Comparison of ENCODE assay signal across 9 cellular contexts in the genomic region with DNA sequence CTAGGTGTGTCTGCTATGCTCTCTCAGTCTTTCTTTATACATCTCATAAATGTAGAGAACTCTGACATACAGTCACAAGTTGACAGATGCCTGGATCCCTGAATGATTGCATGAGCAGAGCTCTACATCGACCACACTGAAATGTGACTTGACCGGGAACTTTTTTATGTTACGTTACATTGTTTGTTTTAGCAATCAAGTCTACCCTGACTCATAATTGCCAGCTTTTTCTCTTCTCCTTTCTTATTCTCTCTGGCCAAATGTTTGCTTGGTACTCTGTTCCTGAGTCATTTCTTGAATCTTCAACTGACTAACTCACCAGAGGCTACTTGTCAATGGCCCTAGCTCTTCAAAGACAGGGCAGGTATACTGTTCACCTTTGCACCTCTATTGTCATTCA.
DNase-seq lines count a peak whose midpoint lies in the region; ATAC-seq and TF ChIP-seq lines count a peak whose summit lies in the region.
"Had no signal": no experiment of that assay in that cellular context is flagged by ENCODE, and none has a peak within 500 bp of the region (broad histone marks: within the 10 kb centered on the region; RNA-seq: fewer than 3 reads in every experiment).

No MANE protein-coding gene starts in this region.

- H3K4me3 ChIP-seq in GM06990 (replicated peaks; ENCODE audit: low read depth, low read length) (no peak overlapping the region), mammary epithelial cell (replicated peaks in 1 of 3; ENCODE audit: insufficient read depth in 1 of 3, low read depth in 2 of 3, low read length in 3 of 3) (no peak overlapping the region), H7 (ENCODE audit: insufficient read depth, low read depth, low read length) (no peak overlapping the region)

- peaks cover 7% of the 10 kb centered on the region for H3K4me1 ChIP-seq in mammary epithelial cell (ENCODE audit: insufficient read depth, low read length)

- intact Hi-C loops in mammary epithelial cell (cut with micrococcal nuclease) = no loop called here

- H3K79me2 ChIP-seq in mammary epithelial cell (ENCODE audit: insufficient read depth, low read length) = no peaks in the 10 kb centered on the region

- DNase-seq in GM06990 (ENCODE audit: extremely low read depth, insufficient read length) = peak; percentile 57
- peak; percentile 78 for DNase-seq in mammary epithelial cell
- DNase-seq in cerebellar cortex (ENCODE audit: low spot score) = no peak
- DNase-seq in H7 = no peak
- DNase-seq in DMS79 treated with DMSO at 0.1 percent for 48 hours (lab: John Stamatoyannopoulos, UW) = no peak
- no peak for DNase-seq in NCI-H748 (lab: John Stamatoyannopoulos, UW; ENCODE audit: unreplicated experiment)

- no peaks in the 10 kb centered on the region for H3K36me3 ChIP-seq in GM06990 (ENCODE audit: control insufficient read depth, insufficient read depth, low read length)
- no peaks in the 10 kb centered on the region for H3K36me3 ChIP-seq in mammary epithelial cell (ENCODE audit: insufficient read depth, low read length)
- H3K36me3 ChIP-seq in H7 (replicated peaks; ENCODE audit: control insufficient read depth, insufficient read depth, low read length) = no peaks in the 10 kb centered on the region
- H3K36me3 ChIP-seq: neutrophil had no signal

- H4K20me1 ChIP-seq in mammary epithelial cell (ENCODE audit: insufficient read depth, low read length) = no peaks in the 10 kb centered on the region

- no peak overlapping the region for H3K9ac ChIP-seq in mammary epithelial cell (ENCODE audit: insufficient read depth, low read length)

- peak; percentile 50 for ATAC-seq in GM19455 (IDR thresholded peaks at IDR 0.05; ENCODE audit: unreplicated experiment)
- ATAC-seq in HG03196 (IDR thresholded peaks at IDR 0.05; ENCODE audit: unreplicated experiment) = peak; percentile 55

- no TSS peak for BruUV-seq in mammary epithelial cell (replicated peaks; lab: Mats Ljungman, UMichigan)

- no peak for TF ChIP-seq CTCF in GM06990 (IDR thresholded peaks at IDR 0.05; ENCODE audit: insufficient read depth, low read length, poor library complexity, severe bottlenecking)
- no peak for TF ChIP-seq CTCF in mammary epithelial cell (conservative IDR thresholded peaks at IDR 0.05 in 1 of 2, IDR thresholded peaks at IDR 0.05 in 1 of 2; ENCODE audit: extremely low read depth in 1 of 2, insufficient read depth in 1 of 2, low read depth in 1 of 2, low read length in 2 of 2)

- no peaks in the 10 kb centered on the region for H3K9me3 ChIP-seq in mammary epithelial cell (replicated peaks; ENCODE audit: insufficient read depth, low read length)
- H3K9me3 ChIP-seq: neutrophil had no signal

- WGBS in mammary epithelial cell (ENCODE audit: low coverage, missing lambda C conversion rate) = no CpG with 5 or more reads among the region's 3 CpGs

- CTCF ChIA-PET in mammary epithelial cell (lab: Charles Lee; ENCODE audit: low non-redundant PET) = no interaction called here

- dilution Hi-C loops in mammary epithelial cell (cut with HindIII; ENCODE audit: low sequenced_read_pairs) = no loop called here

- H3K27ac ChIP-seq in mammary epithelial cell (ENCODE audit: insufficient read depth, low read depth, low read length) = no peak overlapping the region
- H3K27ac ChIP-seq: neutrophil had no signal

- H3K4me2 ChIP-seq in mammary epithelial cell (ENCODE audit: insufficient read depth, low read depth, low read length) = no peak overlapping the region

- in situ Hi-C loops in mammary epithelial cell (cut with MboI; ENCODE audit: low sequenced_read_pairs in 2 of 2) = no loop called here

- H3K27me3 ChIP-seq in GM06990 (replicated peaks; ENCODE audit: control insufficient read depth, insufficient read depth, low read length) (no peaks in the 10 kb centered on the region), mammary epithelial cell (ENCODE audit: insufficient read depth, low read length) (no peaks in the 10 kb centered on the region), H7 (ENCODE audit: control insufficient read depth, insufficient read depth, low read length) (no peaks in the 10 kb centered on the region)

- no peak overlapping the region for H2AFZ ChIP-seq in mammary epithelial cell (ENCODE audit: low read depth, low read length)

Comparison
In these comparisons a context has a peak if more than half of its experiments do, and no peak if none do; other contexts are left out.
1. DNase-seq: peak in GM06990 (single experiment) and mammary epithelial cell (single experiment); none in cerebellar cortex (single experiment), H7 (single experiment), DMS79 treated with DMSO at 0.1 percent for 48 hours (single experiment) and NCI-H748 (single experiment).